ENCODE assay signal across 25 cellular contexts in the genomic region with DNA sequence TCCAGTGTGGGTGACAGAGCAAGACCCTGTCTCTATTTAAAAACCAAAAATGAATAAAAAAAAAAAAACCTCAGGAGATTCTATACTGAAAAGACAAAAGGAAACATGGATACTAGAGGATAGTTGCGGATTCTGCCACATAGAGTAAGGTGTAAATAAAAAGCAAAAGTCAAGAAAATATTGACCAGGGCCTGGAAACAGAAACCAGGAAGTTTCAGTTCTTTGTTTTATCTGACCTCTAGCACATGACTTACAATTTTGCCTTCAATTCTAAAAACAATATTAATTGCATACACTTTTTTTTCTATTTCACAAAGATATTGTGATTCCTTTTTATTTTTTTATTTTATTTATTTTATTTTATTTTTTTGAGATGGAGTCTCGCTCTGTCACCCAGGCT.
DNase-seq lines count a peak whose midpoint lies in the region; ATAC-seq, FAIRE-seq and TF ChIP-seq lines count a peak whose summit lies in the region.
"Had no signal": no experiment of that assay in that cellular context is flagged by ENCODE, and none has a peak within 500 bp of the region (broad histone marks: within the 10 kb centered on the region; RNA-seq: fewer than 3 reads in every experiment).

No MANE protein-coding gene starts in this region.

- no peak for DNase-seq in GM12891 (ENCODE audit: insufficient read length, low spot score)
- DNase-seq in MV-4-11 (lab: John Stamatoyannopoulos, UW) = peak; percentile 17
- DNase-seq in NCI-H446 (lab: John Stamatoyannopoulos, UW) = no peak
- no peak for DNase-seq in pons (ENCODE audit: low spot score)
- DNase-seq in hippocampal formation (lab: John Stamatoyannopoulos, UW) = no peak
- DNase-seq: 8988T; Caco-2; CD4-positive, alpha-beta memory T cell; DMS153; HCEC 1CT; KBM-7; NCI-H1105; NCI-H146; NCI-H2029; NCI-H226; NCI-H524; NCI-H774; Peyer's patch; T-helper 1 cell had no signal

- ATAC-seq in GM19025 (IDR thresholded peaks at IDR 0.05; ENCODE audit: low read depth, unreplicated experiment) (peak; percentile 42), HG02938 (IDR thresholded peaks at IDR 0.05; ENCODE audit: unreplicated experiment) (peak; percentile 44), GM21381 (IDR thresholded peaks at IDR 0.05; ENCODE audit: unreplicated experiment) (no peak)
- ATAC-seq: GM23338, Right ventricle myocardium inferior had no signal

- FAIRE-seq in GM12891 (lab: Jason Lieb, UNC) = no peak
- FAIRE-seq: G401.6 had no signal

- no peak for TF ChIP-seq POLR2A in GM12891 (IDR thresholded peaks at IDR 0.05; ENCODE audit: low read depth, low read length)

TF ChIP-seq in GM12891, 5 proteins besides CTCF, POLR2A, EP300 and RAD21:
- TF ChIP-seq TAF1 (IDR thresholded peaks at IDR 0.05; ENCODE audit: low read depth, low read length) (no peak), SPI1 (IDR thresholded peaks at IDR 0.05; ENCODE audit: low read depth, low read length) (peak; percentile 70)
